8 cellular contexts compared by ENCODE assay signal in genomic region chr12:122793685-122794106, GRCh38. TPM values are rescaled to one million over a fixed set of nuclear protein-coding genes. Genes with fewer than 3 reads are reported as not detected.
DNase-seq lines count a peak whose midpoint lies in the region; ATAC-seq, FAIRE-seq and TF ChIP-seq lines count a peak whose summit lies in the region.

No MANE protein-coding gene starts in this region.

- intact Hi-C loops in K562 (cut with micrococcal nuclease), result loop anchor here (1.0 to 10.0 kb wide), 3 partner anchors 51 to 159 kb away; no protein-coding TSS in a partner anchor
- intact Hi-C loops in testis (cut with DNase I; ENCODE audit: low total_unique reads), result no loop called here

- no TSS peak for BruUV-seq in K562 (replicated peaks; lab: Mats Ljungman, UMichigan)

- H3K4me3 ChIP-seq in HAP-1, result no peak overlapping the region
- no peak overlapping the region for H3K4me3 ChIP-seq in K562
- H3K4me3 ChIP-seq in keratinocyte (ENCODE audit: control insufficient read depth in 2 of 3, extremely low read depth in 1 of 3, insufficient read depth in 2 of 3, low read depth in 1 of 3, low read length in 3 of 3), result no peak overlapping the region
- H3K4me3 ChIP-seq in testis, result no peak overlapping the region

- H3K79me2 ChIP-seq in K562 (ENCODE audit: control insufficient read depth, insufficient read depth, low read length), result no peaks in the 10 kb centered on the region
- H3K79me2 ChIP-seq in keratinocyte (ENCODE audit: control insufficient read depth, insufficient read depth, low read length), result no peaks in the 10 kb centered on the region

- in situ Hi-C loops in HAP-1 (cut with MboI; ENCODE audit: low sequenced_read_pairs), result no loop called here
- in situ Hi-C loops in K562 (cut with MboI), result loop anchor here (5.0 kb wide), 1 partner anchor 164 kb away; no protein-coding TSS in a partner anchor

- H3K36me3 ChIP-seq in HAP-1 (replicated peaks) (no peaks in the 10 kb centered on the region), K562 (ENCODE audit: control insufficient read depth, insufficient read depth, low read length) (no peaks in the 10 kb centered on the region), keratinocyte (ENCODE audit: control insufficient read depth in 2 of 2, extremely low read depth in 1 of 2, insufficient read depth in 2 of 2, low read length in 2 of 2) (no peaks in the 10 kb centered on the region), testis (ENCODE audit: low read depth, missing control alignments) (no peaks in the 10 kb centered on the region)

- POLR2A ChIA-PET in K562 (lab: Yijun Ruan, JAX), result interaction anchor here (0.6 to 1.6 kb wide), 4 partner anchors 12 to 439 kb away, joined by 3 to 8 read pairs (median 4); partner anchors contain the start of genes MPHOSPH9 and MTRFR

- peak; percentile 56 to 86 (median 82); a peak in 5 of 6 replicates for TF ChIP-seq CTCF in K562 (IDR thresholded peaks at IDR 0.05 in 2 of 3, conservative IDR thresholded peaks at IDR 0.05 in 1 of 3; ENCODE audit: insufficient read depth in 2 of 3, low read depth in 1 of 3, low read length in 3 of 3)
- peak in 2 of 3 experiments; percentile 43 to 62 for TF ChIP-seq CTCF in keratinocyte (optimal IDR thresholded peaks at IDR 0.05 in 1 of 3, IDR thresholded peaks at IDR 0.05 in 1 of 3, conservative IDR thresholded peaks at IDR 0.05 in 1 of 3; ENCODE audit: extremely low read depth in 1 of 3, insufficient read depth in 2 of 3, low read length in 3 of 3)
- peak; percentile 45 to 87 (median 63) for TF ChIP-seq CTCF in testis (IDR thresholded peaks at IDR 0.05)

- H4K20me1 ChIP-seq in K562 (replicated peaks; ENCODE audit: control insufficient read depth, insufficient read depth, low read length) (no peaks in the 10 kb centered on the region), keratinocyte (ENCODE audit: control insufficient read depth, extremely low read depth, insufficient read depth, low read length) (no peaks in the 10 kb centered on the region)

- H3K9ac ChIP-seq in K562 (ENCODE audit: insufficient read depth in 1 of 2, low read depth in 2 of 2, low read length in 2 of 2) (no peak overlapping the region), keratinocyte (ENCODE audit: control insufficient read depth, extremely low read depth, insufficient read depth, low read length) (no peak overlapping the region)

- H3K27me3 ChIP-seq in HAP-1 (ENCODE audit: low read depth) (no peaks in the 10 kb centered on the region), K562 (ENCODE audit: control insufficient read depth in 2 of 2, insufficient read depth in 2 of 2, low read length in 2 of 2) (no peaks in the 10 kb centered on the region), keratinocyte (ENCODE audit: control insufficient read depth, extremely low read depth, insufficient read depth, low read length) (no peaks in the 10 kb centered on the region), testis (no peaks in the 10 kb centered on the region)

- FAIRE-seq in K562 (lab: Jason Lieb, UNC) (peak; percentile 85), keratinocyte (lab: Jason Lieb, UNC) (peak; percentile 36)

- H3K4me1 ChIP-seq in HAP-1 (peaks cover 7% of the 10 kb centered on the region), K562 (replicated peaks in 1 of 2; ENCODE audit: control insufficient read depth in 2 of 2, insufficient read depth in 2 of 2, low read length in 2 of 2) (peaks cover 4 to 5% of the 10 kb centered on the region in 2 experiments; a peak in 2 of 5 replicates), keratinocyte (ENCODE audit: control insufficient read depth, extremely low read depth, insufficient read depth, low read length) (peaks cover 13% of the 10 kb centered on the region), testis (no peaks in the 10 kb centered on the region)

- no peak overlapping the region for H2AFZ ChIP-seq in K562 (ENCODE audit: low read depth, low read length)
- H2AFZ ChIP-seq in keratinocyte (ENCODE audit: control insufficient read depth, low read length), result no peak overlapping the region

- H3K9me3 ChIP-seq in HAP-1 (no peaks in the 10 kb centered on the region), K562 (replicated peaks; ENCODE audit: control insufficient read depth, insufficient read depth, low read depth, low read length) (no peaks in the 10 kb centered on the region), keratinocyte (ENCODE audit: control insufficient read depth, low read depth, low read length) (no peaks in the 10 kb centered on the region), testis (no peaks in the 10 kb centered on the region)

- H3K9me1 ChIP-seq in K562 (ENCODE audit: control insufficient read depth, insufficient read depth, low read length) (no peaks in the 10 kb centered on the region), keratinocyte (ENCODE audit: control insufficient read depth, extremely low read depth, insufficient read depth, low read length) (no peaks in the 10 kb centered on the region)

- TF ChIP-seq POLR2A in K562 (conservative IDR thresholded peaks at IDR 0.05) (no peak), testis (IDR thresholded peaks at IDR 0.05) (no peak)

- CTCF ChIA-PET in K562 (lab: Yijun Ruan, JAX; ENCODE audit: low intra/inter-chr PET ratio), result interaction anchor here (0.6 to 1.7 kb wide), 5 partner anchors 42 to 444 kb away, joined by 3 to 11 read pairs (median 4); no protein-coding TSS in a partner anchor

- 3% methylated on average over 10 of the region's 10 CpGs for WGBS in K562 (ENCODE audit: insufficient coverage, low coverage, missing lambda C conversion rate)
- WGBS in testis, 2 donors, result 36 to 49% methylated on average over 10 of the region's 10 CpGs

- DNase-seq in COR-L47 (lab: John Stamatoyannopoulos, UW) (peak; percentile 17), HAP-1 (ENCODE audit: low spot score in 2 of 2) (peak; percentile 22 to 66), NCI-H748 treated with DMSO at 0.1 percent for 48 hours (lab: John Stamatoyannopoulos, UW) (peak; percentile 59), K562 (ENCODE audit: extremely low read depth in 1 of 4, low spot score in 3 of 4) (peak; percentile 70 to 72 (median 70)), keratinocyte (ENCODE audit: low read depth, low spot score) (peak; percentile 36), testis (no peak)

- TF ChIP-seq RAD21 in K562 (CRISPR knock-in tag; conservative IDR thresholded peaks at IDR 0.05 in 1 of 2, IDR thresholded peaks at IDR 0.05 in 1 of 2), result peak; percentile 48 to 80; a peak in 3 of 4 replicates

- ATAC-seq in K562 (peak; percentile 85), HG03354 (IDR thresholded peaks at IDR 0.05; ENCODE audit: poor library complexity, severe bottlenecking, unreplicated experiment) (no peak), GM18520 (IDR thresholded peaks at IDR 0.05; ENCODE audit: unreplicated experiment) (no peak)

- peak; percentile 57; the same call in 1 of the 2 replicates for TF ChIP-seq EP300 in K562 (IDR thresholded peaks at IDR 0.05; ENCODE audit: low read length)

- H3K27ac ChIP-seq in K562 (ENCODE audit: extremely low read depth, low read depth, low read length) (no peak overlapping the region), keratinocyte (ENCODE audit: control insufficient read depth, insufficient read depth, low read length) (no peak overlapping the region), testis (no peak overlapping the region)

- dilution Hi-C loops in keratinocyte (cut with MboI; ENCODE audit: extremely low pct_ligation_motif_present, low sequenced_read_pairs), result no loop called here

- peak overlapping the region; percentile 39; the same call in 1 of the 2 replicates for H3K4me2 ChIP-seq in K562 (ENCODE audit: insufficient read depth, low read length)
- H3K4me2 ChIP-seq in keratinocyte (ENCODE audit: control insufficient read depth, extremely low read depth, insufficient read depth, low read depth, low read length), result no peak overlapping the region

RNA-seq across cellular contexts. Expression of gene CCDC62, which starts 19.3 kb away (rescaled TPM):
- 2.5 and 7.2 TPM in 2 replicates for total RNA-seq in K562 (2011; cell fraction: chromatin; rRNA removed; ENCODE audit: low replicate concordance)
- 0.67 and 1.7 TPM in 2 replicates for total RNA-seq in K562 (2011; cell fraction: nucleolus; rRNA removed)
- 1.9 and 3.3 TPM in 2 replicates for total RNA-seq in K562 (2011; cell fraction: nucleoplasm; rRNA removed)
- total RNA-seq in K562 (2014; rRNA removed) (0.49 and 1.0 TPM in 2 replicates), K562 (2014; rRNA removed; fragmentation: Illumina TruSeq; extraction: Trizol) (1.4 and 1.6 TPM in 2 replicates), K562 (2015; rRNA removed; fragmentation: Illumina TruSeq; extraction: Trizol) (1.1 and 1.4 TPM in 2 replicates), K562 (2021) (0.74 and 0.75 TPM in 2 replicates), testis (10 to 100 TPM; 49.4 to 83.3 TPM)
- polyA plus RNA-seq in K562 (2011; rRNA removed) (0.78 and 0.91 TPM in 2 replicates), K562 (2014; fragmentation: Illumina TruSeq; extraction: Trizol) (0.33 and 0.65 TPM in 2 replicates), K562 (2014; fragmentation: Nextera tagmentation; extraction: Ambion mirVana) (under 1 TPM; 0.03 to 0.25 TPM), K562 (2014; rRNA removed) (0.38 and 0.94 TPM in 2 replicates), keratinocyte (0.17 to 0.35 TPM (median 0.23 TPM) in 3 replicates), testis (ENCODE audit: insufficient read depth, low read depth, low replicate concordance) (122 TPM)
- polyA plus RNA-seq in K562 (2011; cell fraction: cytosol; rRNA removed), result 0.10 and 0.24 TPM in 2 replicates
- 0.88 and 1.1 TPM in 2 replicates for polyA plus RNA-seq in K562 (2011; cell fraction: nucleus; rRNA removed)
- polyA plus RNA-seq in K562 (2012), result 0.25 and 1.00 TPM in 2 replicates
- 3.4 and 5.4 TPM in 2 replicates for polyA minus RNA-seq in K562 (2011; rRNA and poly(A)+ RNA removed)
- 1.3 and 2.1 TPM in 2 replicates for polyA minus RNA-seq in K562 (2011; cell fraction: cytosol; rRNA and poly(A)+ RNA removed)
- 0.81 and 1.6 TPM in 2 replicates for polyA minus RNA-seq in K562 (2011; cell fraction: nucleus; rRNA and poly(A)+ RNA removed)
- polyA plus RNA-seq in keratinocyte (2011; ENCODE audit: low read depth), result 1.2 TPM
- polyA plus RNA-seq in keratinocyte (2011; cell fraction: cytosol; rRNA removed), result 0.08 and 0.21 TPM in 2 replicates
- 0.91 and 1.1 TPM in 2 replicates for polyA plus RNA-seq in keratinocyte (2011; cell fraction: nucleus; rRNA removed)
- polyA plus RNA-seq in keratinocyte (2012; ENCODE audit: low replicate concordance), result 0.11 and 0.41 TPM in 2 replicates
- 0.10 to 0.45 TPM in 2 of 3 replicates, not detected in the other for polyA minus RNA-seq in keratinocyte
- polyA minus RNA-seq in keratinocyte (2011; cell fraction: cytosol; rRNA and poly(A)+ RNA removed), result 1.2 TPM
- 0.11 and 0.70 TPM in 2 replicates for polyA minus RNA-seq in keratinocyte (2011; cell fraction: nucleus; rRNA and poly(A)+ RNA removed)

RNA-seq across cellular contexts. Expression of gene DENR, which starts 41.1 kb away (rescaled TPM):
- total RNA-seq in K562 (2011; cell fraction: chromatin; rRNA removed; ENCODE audit: low replicate concordance), result 39.3 and 99.2 TPM in 2 replicates
- 17.0 and 22.5 TPM in 2 replicates for total RNA-seq in K562 (2011; cell fraction: nucleolus; rRNA removed)
- total RNA-seq in K562 (2011; cell fraction: nucleoplasm; rRNA removed), result 52.9 and 88.5 TPM in 2 replicates
- total RNA-seq in K562 (2014; rRNA removed) (46.5 and 54.7 TPM in 2 replicates), K562 (2014; rRNA removed; fragmentation: Illumina TruSeq; extraction: Trizol) (71.1 and 83.0 TPM in 2 replicates), K562 (2015; rRNA removed; fragmentation: Illumina TruSeq; extraction: Trizol) (64.1 and 70.7 TPM in 2 replicates), K562 (2021) (54.7 and 59.4 TPM in 2 replicates), testis (10 to 100 TPM; 33.3 to 35.6 TPM)
- polyA plus RNA-seq in K562 (2011; rRNA removed) (35.5 and 54.6 TPM in 2 replicates), K562 (2014; fragmentation: Illumina TruSeq; extraction: Trizol) (73.4 and 77.4 TPM in 2 replicates), K562 (2014; fragmentation: Nextera tagmentation; extraction: Ambion mirVana) (10 to 100 TPM; 32.5 to 40.1 TPM), K562 (2014; rRNA removed) (62.6 and 70.1 TPM in 2 replicates), keratinocyte (31.1 to 59.8 TPM (median 37.8 TPM) in 3 replicates), testis (ENCODE audit: insufficient read depth, low read depth, low replicate concordance) (24.9 TPM)
- polyA plus RNA-seq in K562 (2011; cell fraction: cytosol; rRNA removed), result 22.2 and 28.2 TPM in 2 replicates
- 12.6 and 12.7 TPM in 2 replicates for polyA plus RNA-seq in K562 (2011; cell fraction: nucleus; rRNA removed)
- polyA plus RNA-seq in K562 (2012), result 47.9 and 56.1 TPM in 2 replicates
- 32.6 and 35.9 TPM in 2 replicates for polyA minus RNA-seq in K562 (2011; rRNA and poly(A)+ RNA removed)
- polyA minus RNA-seq in K562 (2011; cell fraction: cytosol; rRNA and poly(A)+ RNA removed), result 14.2 and 17.3 TPM in 2 replicates
- polyA minus RNA-seq in K562 (2011; cell fraction: nucleus; rRNA and poly(A)+ RNA removed), result 17.5 and 23.9 TPM in 2 replicates
- polyA plus RNA-seq in keratinocyte (2011; ENCODE audit: low read depth), result 135 TPM
- polyA plus RNA-seq in keratinocyte (2011; cell fraction: cytosol; rRNA removed), result 37.4 and 53.6 TPM in 2 replicates
- polyA plus RNA-seq in keratinocyte (2011; cell fraction: nucleus; rRNA removed), result 25.7 and 34.7 TPM in 2 replicates
- 36.3 and 52.4 TPM in 2 replicates for polyA plus RNA-seq in keratinocyte (2012; ENCODE audit: low replicate concordance)
- polyA minus RNA-seq in keratinocyte, result 7.7 to 19.5 TPM (median 9.3 TPM) in 3 replicates
- polyA minus RNA-seq in keratinocyte (2011; cell fraction: cytosol; rRNA and poly(A)+ RNA removed), result 18.2 TPM
- 8.3 and 13.5 TPM in 2 replicates for polyA minus RNA-seq in keratinocyte (2011; cell fraction: nucleus; rRNA and poly(A)+ RNA removed)

RNA-seq across cellular contexts. Expression of gene HIP1R, which starts 41.6 kb away (rescaled TPM):
- total RNA-seq in K562 (2011; cell fraction: chromatin; rRNA removed; ENCODE audit: low replicate concordance), result 70.1 and 194 TPM in 2 replicates
- total RNA-seq in K562 (2011; cell fraction: nucleolus; rRNA removed), result 103 and 109 TPM in 2 replicates
- total RNA-seq in K562 (2011; cell fraction: nucleoplasm; rRNA removed), result 63.5 and 76.8 TPM in 2 replicates
- total RNA-seq in K562 (2014; rRNA removed), result 29.2 and 30.4 TPM in 2 replicates
- 6.4 and 8.6 TPM in 2 replicates for total RNA-seq in K562 (2014; rRNA removed; fragmentation: Illumina TruSeq; extraction: Trizol)
- 12.0 and 13.2 TPM in 2 replicates for total RNA-seq in K562 (2015; rRNA removed; fragmentation: Illumina TruSeq; extraction: Trizol)
- total RNA-seq in K562 (2021), result 27.8 and 31.0 TPM in 2 replicates
- polyA plus RNA-seq in K562 (2011; rRNA removed), result 14.2 and 17.2 TPM in 2 replicates
- polyA plus RNA-seq in K562 (2011; cell fraction: cytosol; rRNA removed), result 8.8 and 22.2 TPM in 2 replicates
- polyA plus RNA-seq in K562 (2011; cell fraction: nucleus; rRNA removed), result 107 and 176 TPM in 2 replicates
- polyA plus RNA-seq in K562 (2012), result 15.6 and 30.3 TPM in 2 replicates
- polyA plus RNA-seq in K562 (2014; fragmentation: Illumina TruSeq; extraction: Trizol), result 21.7 and 33.6 TPM in 2 replicates
- polyA plus RNA-seq in K562 (2014; fragmentation: Nextera tagmentation; extraction: Ambion mirVana), result under 1 TPM; 0.15 to 0.45 TPM
- polyA plus RNA-seq in K562 (2014; rRNA removed), result 27.0 and 29.1 TPM in 2 replicates
- polyA minus RNA-seq in K562 (2011; rRNA and poly(A)+ RNA removed), result 5.7 and 11.0 TPM in 2 replicates
- 6.4 and 7.5 TPM in 2 replicates for polyA minus RNA-seq in K562 (2011; cell fraction: cytosol; rRNA and poly(A)+ RNA removed)
- polyA minus RNA-seq in K562 (2011; cell fraction: nucleus; rRNA and poly(A)+ RNA removed), result 23.3 and 26.9 TPM in 2 replicates
- polyA plus RNA-seq in keratinocyte, result 19.4 to 31.8 TPM (median 23.0 TPM) in 3 replicates
- polyA plus RNA-seq in keratinocyte (2011; ENCODE audit: low read depth), result 39.4 TPM
- 10.1 and 13.0 TPM in 2 replicates for polyA plus RNA-seq in keratinocyte (2011; cell fraction: cytosol; rRNA removed)
- 69.4 and 79.4 TPM in 2 replicates for polyA plus RNA-seq in keratinocyte (2011; cell fraction: nucleus; rRNA removed)
- polyA plus RNA-seq in keratinocyte (2012; ENCODE audit: low replicate concordance), result 21.9 and 45.2 TPM in 2 replicates
- 42.9 to 79.9 TPM (median 43.5 TPM) in 3 replicates for polyA minus RNA-seq in keratinocyte
- polyA minus RNA-seq in keratinocyte (2011; cell fraction: cytosol; rRNA and poly(A)+ RNA removed), result 16.3 TPM
- 36.1 and 37.4 TPM in 2 replicates for polyA minus RNA-seq in keratinocyte (2011; cell fraction: nucleus; rRNA and poly(A)+ RNA removed)
- 10 to 100 TPM; 34.3 to 41.7 TPM for total RNA-seq in testis
- polyA plus RNA-seq in testis (ENCODE audit: insufficient read depth, low read depth, low replicate concordance), result 20.1 TPM

Comparison
In these comparisons a context has a peak if more than half of its experiments do, and no peak if none do; other contexts are left out.
1. RNA of gene CCDC62, which starts 19.3 kb away (polyA plus RNA-seq): 122 TPM in testis (single experiment); 0.03 to 1.1 TPM in K562 and 0.08 to 1.2 TPM in keratinocyte; every median in the first group is over 10 times any median in the second.
2. Peak in every context shown above with its lines, with median percentiles within 50 percentile points of each other: CTCF ChIP-seq.